16 cellular contexts compared by ENCODE assay signal in the genomic region with DNA sequence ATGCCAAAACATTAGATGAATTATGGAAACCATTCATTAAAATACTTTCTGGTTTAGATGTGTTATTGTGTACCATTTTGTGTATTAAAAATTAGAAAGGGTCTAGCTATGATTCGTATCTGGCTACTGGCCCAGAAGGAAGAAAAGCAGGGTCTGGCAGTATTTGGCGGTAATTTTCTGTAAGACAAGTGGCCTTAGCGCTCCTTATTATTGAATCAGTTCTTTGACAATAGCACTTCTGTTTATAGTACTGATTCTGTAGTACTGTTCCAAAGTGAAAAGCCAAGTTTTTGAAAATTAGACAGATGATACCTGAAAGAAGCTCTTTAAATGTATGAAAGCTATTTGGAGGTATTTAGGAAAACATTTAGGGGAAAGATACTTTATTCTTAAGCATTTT. TPM values are rescaled to one million over a fixed set of nuclear protein-coding genes. Genes with fewer than 3 reads are reported as not detected.
DNase-seq lines count a peak whose midpoint lies in the region; ATAC-seq and TF ChIP-seq lines count a peak whose summit lies in the region.
"Had no signal": no experiment of that assay in that cellular context is flagged by ENCODE, and none has a peak within 500 bp of the region (broad histone marks: within the 10 kb centered on the region; RNA-seq: fewer than 3 reads in every experiment).

No MANE protein-coding gene starts in this region.

- H3K27ac ChIP-seq in HEK293 (ENCODE audit: extremely low read depth, low read depth, low read length) = no peak overlapping the region
- H3K27ac ChIP-seq: C4-2B, SJSA1 had no signal

- H3K36me3 ChIP-seq in HEK293 (ENCODE audit: control insufficient read depth in 2 of 2, insufficient read depth in 1 of 2, low read length in 2 of 2) = no peaks in the 10 kb centered on the region
- H3K36me3 ChIP-seq: SJSA1 had no signal

- H3K4me3 ChIP-seq in HEK293 (ENCODE audit: low read depth, low read length) (no peak overlapping the region), foreskin fibroblast (ENCODE audit: low read depth in 1 of 2, low read length in 2 of 2) (no peak overlapping the region)
- H3K4me3 ChIP-seq: GM23338, SJSA1 had no signal

- CTCF ChIA-PET in HEK293 (lab: Yijun Ruan, JAX) = interaction anchor here (1.1 kb wide), 1 partner anchor 139 kb away, joined by 4 read pairs; no protein-coding TSS in a partner anchor

- H3K4me1 ChIP-seq in HEK293 (ENCODE audit: control insufficient read depth, insufficient read depth, low read length) = peaks cover 20% of the 10 kb centered on the region

- no peak for ATAC-seq in HG02571 (IDR thresholded peaks at IDR 0.05; ENCODE audit: unreplicated experiment)
- ATAC-seq: GM23338, T-cell had no signal

- H3K9me3 ChIP-seq in HEK293 (ENCODE audit: control insufficient read depth, insufficient read depth, low read depth, low read length) = no peaks in the 10 kb centered on the region
- H3K9me3 ChIP-seq: SJSA1 had no signal

- POLR2A ChIA-PET in HEK293 (lab: Yijun Ruan, JAX) = interaction anchor here (5.0 kb wide), 1 partner anchor 10 kb away, joined by 29 read pairs; the partner anchor contains the start of gene GLCE

- DNase-seq in DMS53 (lab: John Stamatoyannopoulos, UW) = peak; percentile 15
- no peak for DNase-seq in DMS53 treated with DMSO at 0.1 percent for 48 hours (lab: John Stamatoyannopoulos, UW; ENCODE audit: unreplicated experiment)
- peak; percentile 12 for DNase-seq in NCI-H2171 (lab: John Stamatoyannopoulos, UW)
- peak; percentile 29 for DNase-seq in dermis blood vessel endothelial cell
- DNase-seq in foreskin fibroblast = no peak
- DNase-seq in mucosa of gallbladder (ENCODE audit: low spot score) = no peak
- DNase-seq: 8988T; GF-D8; NCI-H187; NK-92 treated with Interleukin-12 subunit alpha and Interleukin-12 subunit beta, amount 100 ng/mL, for 24 hours; T-cell had no signal

- TF ChIP-seq CTCF in HEK293 (tag by site-specific recombination; IDR thresholded peaks at IDR 0.05) = no peak
- TF ChIP-seq CTCF in foreskin fibroblast (IDR thresholded peaks at IDR 0.05; ENCODE audit: low read depth, low read length) = no peak

TF ChIP-seq in HEK293, 187 proteins besides CTCF, POLR2A, EP300 and RAD21:
- TF ChIP-seq, protein P1, sequence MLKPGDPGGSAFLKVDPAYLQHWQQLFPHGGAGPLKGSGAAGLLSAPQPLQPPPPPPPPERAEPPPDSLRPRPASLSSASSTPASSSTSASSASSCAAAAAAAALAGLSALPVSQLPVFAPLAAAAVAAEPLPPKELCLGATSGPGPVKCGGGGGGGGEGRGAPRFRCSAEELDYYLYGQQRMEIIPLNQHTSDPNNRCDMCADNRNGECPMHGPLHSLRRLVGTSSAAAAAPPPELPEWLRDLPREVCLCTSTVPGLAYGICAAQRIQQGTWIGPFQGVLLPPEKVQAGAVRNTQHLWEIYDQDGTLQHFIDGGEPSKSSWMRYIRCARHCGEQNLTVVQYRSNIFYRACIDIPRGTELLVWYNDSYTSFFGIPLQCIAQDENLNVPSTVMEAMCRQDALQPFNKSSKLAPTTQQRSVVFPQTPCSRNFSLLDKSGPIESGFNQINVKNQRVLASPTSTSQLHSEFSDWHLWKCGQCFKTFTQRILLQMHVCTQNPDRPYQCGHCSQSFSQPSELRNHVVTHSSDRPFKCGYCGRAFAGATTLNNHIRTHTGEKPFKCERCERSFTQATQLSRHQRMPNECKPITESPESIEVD (tag by site-specific recombination; IDR thresholded peaks at IDR 0.05) = peak; percentile 35; the same call in 1 of the 2 replicates
- TF ChIP-seq OSR2 (tag by site-specific recombination; IDR thresholded peaks at IDR 0.05) (peak; percentile 46; the same call in 1 of the 2 replicates), SP2 (tag by site-specific recombination; IDR thresholded peaks at IDR 0.05) (no peak), ZNF2 (tag by site-specific recombination; IDR thresholded peaks at IDR 0.05) (no peak), ZNF664 (tag by site-specific recombination; IDR thresholded peaks at IDR 0.05) (peak; percentile 80; the same call in 1 of the 2 replicates), ZNF202 (tag by site-specific recombination; IDR thresholded peaks at IDR 0.05; ENCODE audit: borderline replicate concordance) (no peak; the same call in 1 of the 2 replicates), ZSCAN30 (tag by site-specific recombination; IDR thresholded peaks at IDR 0.05) (peak; percentile 58; the same call in 1 of the 2 replicates)

RNA-seq across cellular contexts. Expression of gene GLCE, which starts 10.2 kb away (rescaled TPM):
- 65.7 and 79.2 TPM in 2 replicates for total RNA-seq in dermis blood vessel endothelial cell
- total RNA-seq in mucosa of gallbladder = 21.8 TPM

Comparison
In these comparisons a context has a peak if more than half of its experiments do, and no peak if none do; other contexts are left out.
1. DNase-seq: peak in DMS53 (single experiment), NCI-H2171 (single experiment) and dermis blood vessel endothelial cell (single experiment); none in DMS53 treated with DMSO at 0.1 percent for 48 hours (single experiment), foreskin fibroblast (0 of 2) and mucosa of gallbladder (single experiment).